ENCODE assay signal across 8 cellular contexts in genomic region chr3:157081681-157082210, GRCh38.
A peak's percentile ranks its signal among the peaks of the same experiment; 100 is the strongest.
DNase-seq lines count a peak whose midpoint lies in the region; ATAC-seq, FAIRE-seq and TF ChIP-seq lines count a peak whose summit lies in the region.

No MANE protein-coding gene starts in this region.

- peaks cover 11 to 13% of the 10 kb centered on the region in 2 experiments; a peak in 4 of 5 replicates for H3K4me1 ChIP-seq in K562 (replicated peaks in 1 of 2; ENCODE audit: control insufficient read depth in 2 of 2, insufficient read depth in 2 of 2, low read length in 2 of 2)

- no peaks in the 10 kb centered on the region for H3K9me1 ChIP-seq in K562 (ENCODE audit: control insufficient read depth, insufficient read depth, low read length)

- TF ChIP-seq CTCF in K562 (IDR thresholded peaks at IDR 0.05 in 2 of 3, conservative IDR thresholded peaks at IDR 0.05 in 1 of 3; ENCODE audit: insufficient read depth in 2 of 3, low read depth in 1 of 3, low read length in 3 of 3) = peak; percentile 86 to 96 (median 91)

- H3K27ac ChIP-seq in K562 (ENCODE audit: extremely low read depth, low read depth, low read length) = no peak overlapping the region

- peak; percentile 86 for FAIRE-seq in K562 (lab: Jason Lieb, UNC)

- CTCF ChIA-PET in K562 (lab: Yijun Ruan, JAX; ENCODE audit: low intra/inter-chr PET ratio) = interaction anchor here (0.7 to 3.1 kb wide), 5 partner anchors 54 to 930 kb away, joined by 3 to 28 read pairs (median 3); partner anchors contain the start of gene TIPARP

- peak overlapping the region; percentile 72 for H2AFZ ChIP-seq in K562 (ENCODE audit: low read depth, low read length)

- no peaks in the 10 kb centered on the region for H3K9me3 ChIP-seq in K562 (replicated peaks; ENCODE audit: control insufficient read depth, insufficient read depth, low read depth, low read length)

- no peak for TF ChIP-seq EP300 in K562 (IDR thresholded peaks at IDR 0.05; ENCODE audit: low read length)

- H3K4me3 ChIP-seq in K562 = no peak overlapping the region

- TF ChIP-seq POLR2A in K562 (conservative IDR thresholded peaks at IDR 0.05) = no peak

- POLR2A ChIA-PET in K562 (lab: Yijun Ruan, JAX) = interaction anchor here (0.6 to 1.0 kb wide), 2 partner anchors 30 to 539 kb away, joined by 3 read pairs; no protein-coding TSS in a partner anchor

- intact Hi-C loops in K562 (cut with micrococcal nuclease) = loop anchor here (1.0 to 10.0 kb wide), 6 partner anchors 55 to 1037 kb away; partner anchors contain the start of genes LEKR1 and TIPARP

- ATAC-seq in GM18502 (IDR thresholded peaks at IDR 0.05; ENCODE audit: poor library complexity, unreplicated experiment) (peak; percentile 84), HG02970 (IDR thresholded peaks at IDR 0.05; ENCODE audit: low FRiP score, unreplicated experiment) (peak; percentile 85), K562 (peak; percentile 95)

- in situ Hi-C loops in K562 (cut with MboI) = loop anchor here (10.0 kb wide), 1 partner anchor 397 kb away; no protein-coding TSS in a partner anchor

- no peaks in the 10 kb centered on the region for H3K27me3 ChIP-seq in K562 (ENCODE audit: control insufficient read depth in 2 of 2, insufficient read depth in 2 of 2, low read length in 2 of 2)

- peak overlapping the region; percentile 20; the same call in 1 of the 2 replicates for H3K4me2 ChIP-seq in K562 (ENCODE audit: insufficient read depth, low read length)

- DNase-seq in SK-N-DZ (ENCODE audit: low spot score) = peak; percentile 91
- peak; percentile 80 to 87 (median 86) for DNase-seq in K562 (ENCODE audit: extremely low read depth in 1 of 4, low spot score in 3 of 4)
- DNase-seq in iPS-NIHi7 (ENCODE audit: extremely low spot score) = peak; percentile 93
- peak; percentile 74 to 92 (median 84) for DNase-seq in stimulated activated CD4-positive, alpha-beta T cell treated with anti-CD3 and anti-CD28 coated beads, Interleukin-12 subunit alpha, Interleukin-12 subunit beta, amount 100 ng/mL, for 48 hours (ENCODE audit: low read depth in 2 of 3, low spot score in 1 of 3)
- DNase-seq in hypothalamus (lab: John Stamatoyannopoulos, UW) = no peak
- DNase-seq in MV-4-11 (lab: John Stamatoyannopoulos, UW) = no peak

- peak; percentile 96 to 97 for TF ChIP-seq RAD21 in K562 (CRISPR knock-in tag; conservative IDR thresholded peaks at IDR 0.05 in 1 of 2, IDR thresholded peaks at IDR 0.05 in 1 of 2)

- H3K9ac ChIP-seq in K562 (ENCODE audit: insufficient read depth in 1 of 2, low read depth in 2 of 2, low read length in 2 of 2) = no peak overlapping the region

- H4K20me1 ChIP-seq in K562 (replicated peaks; ENCODE audit: control insufficient read depth, insufficient read depth, low read length) = no peaks in the 10 kb centered on the region

- H3K79me2 ChIP-seq in K562 (ENCODE audit: control insufficient read depth, insufficient read depth, low read length) = no peaks in the 10 kb centered on the region

- no peaks in the 10 kb centered on the region for H3K36me3 ChIP-seq in K562 (ENCODE audit: control insufficient read depth, insufficient read depth, low read length)

- no TSS peak for BruUV-seq in K562 (replicated peaks; lab: Mats Ljungman, UMichigan)

- 5% methylated on average over 14 of the region's 14 CpGs for WGBS in K562 (ENCODE audit: insufficient coverage, low coverage, missing lambda C conversion rate)

TF ChIP-seq in K562, 482 proteins besides CTCF, POLR2A, EP300 and RAD21 (continues in another document):
- TF ChIP-seq CBFA2T3 (IDR thresholded peaks at IDR 0.05) (no peak), CXXC5 (CRISPR knock-in tag; IDR thresholded peaks at IDR 0.05) (peak; percentile 57; the same call in 1 of the 2 replicates), ZNF655 (CRISPR knock-in tag; IDR thresholded peaks at IDR 0.05) (no peak), ZNF740 (CRISPR knock-in tag; IDR thresholded peaks at IDR 0.05) (no peak), ZNF740 (tag; IDR thresholded peaks at IDR 0.05) (no peak), SP2 (IDR thresholded peaks at IDR 0.05; ENCODE audit: extremely low read depth, low read depth, low read length, poor library complexity, severe bottlenecking) (no peak), CC2D1A (IDR thresholded peaks at IDR 0.05) (peak; percentile 67), SOX6 (IDR thresholded peaks at IDR 0.05) (0 out of 2 replicates have a peak, but pooled peaks have one; percentile 43), ZBTB7A (IDR thresholded peaks at IDR 0.05; ENCODE audit: borderline replicate concordance, control insufficient read depth, low read depth, low read length) (peak; percentile 76; the same call in 1 of the 2 replicates), HDAC3 (IDR thresholded peaks at IDR 0.05; ENCODE audit: borderline replicate concordance, partially characterized antibody) (no peak), ZNF668 (CRISPR knock-in tag; IDR thresholded peaks at IDR 0.05) (0 out of 2 replicates have a peak, but pooled peaks have one; percentile 54), ZNF449 (CRISPR knock-in tag; IDR thresholded peaks at IDR 0.05) (no peak), ZNF583 (CRISPR knock-in tag; IDR thresholded peaks at IDR 0.05) (0 out of 2 replicates have a peak, but pooled peaks have one; percentile 30), STAG1 (CRISPR knock-in tag; IDR thresholded peaks at IDR 0.05; ENCODE audit: borderline replicate concordance) (peak; percentile 93), ZMIZ1 (IDR thresholded peaks at IDR 0.05; ENCODE audit: low read depth in 2 of 2, low read length in 2 of 2) (no peak), YBX1 (IDR thresholded peaks at IDR 0.05) (no peak), ATF1 (CRISPR knock-in tag; IDR thresholded peaks at IDR 0.05) (no peak), ATF1 (tag; IDR thresholded peaks at IDR 0.05) (0 out of 2 replicates have a peak, but pooled peaks have one; percentile 30), DPF2 (IDR thresholded peaks at IDR 0.05) (no peak), FOXM1 (IDR thresholded peaks at IDR 0.05; ENCODE audit: low read depth) (no peak), FOXM1 (CRISPR knock-in tag; IDR thresholded peaks at IDR 0.05; ENCODE audit: low read depth) (no peak)

Comparison
In these comparisons a context has a peak if more than half of its experiments do, and no peak if none do; other contexts are left out.
1. DNase-seq: peak in SK-N-DZ (single experiment), K562 (4 of 4), iPS-NIHi7 (single experiment) and stimulated activated CD4-positive, alpha-beta T cell treated with anti-CD3 and anti-CD28 coated beads, Interleukin-12 subunit alpha, Interleukin-12 subunit beta, amount 100 ng/mL, for 48 hours (3 of 3); none in hypothalamus (0 of 51) and MV-4-11 (single experiment).
2. Peak in every context shown above with its lines, with median percentiles within 50 percentile points of each other: ATAC-seq.